In the genomic region with DNA sequence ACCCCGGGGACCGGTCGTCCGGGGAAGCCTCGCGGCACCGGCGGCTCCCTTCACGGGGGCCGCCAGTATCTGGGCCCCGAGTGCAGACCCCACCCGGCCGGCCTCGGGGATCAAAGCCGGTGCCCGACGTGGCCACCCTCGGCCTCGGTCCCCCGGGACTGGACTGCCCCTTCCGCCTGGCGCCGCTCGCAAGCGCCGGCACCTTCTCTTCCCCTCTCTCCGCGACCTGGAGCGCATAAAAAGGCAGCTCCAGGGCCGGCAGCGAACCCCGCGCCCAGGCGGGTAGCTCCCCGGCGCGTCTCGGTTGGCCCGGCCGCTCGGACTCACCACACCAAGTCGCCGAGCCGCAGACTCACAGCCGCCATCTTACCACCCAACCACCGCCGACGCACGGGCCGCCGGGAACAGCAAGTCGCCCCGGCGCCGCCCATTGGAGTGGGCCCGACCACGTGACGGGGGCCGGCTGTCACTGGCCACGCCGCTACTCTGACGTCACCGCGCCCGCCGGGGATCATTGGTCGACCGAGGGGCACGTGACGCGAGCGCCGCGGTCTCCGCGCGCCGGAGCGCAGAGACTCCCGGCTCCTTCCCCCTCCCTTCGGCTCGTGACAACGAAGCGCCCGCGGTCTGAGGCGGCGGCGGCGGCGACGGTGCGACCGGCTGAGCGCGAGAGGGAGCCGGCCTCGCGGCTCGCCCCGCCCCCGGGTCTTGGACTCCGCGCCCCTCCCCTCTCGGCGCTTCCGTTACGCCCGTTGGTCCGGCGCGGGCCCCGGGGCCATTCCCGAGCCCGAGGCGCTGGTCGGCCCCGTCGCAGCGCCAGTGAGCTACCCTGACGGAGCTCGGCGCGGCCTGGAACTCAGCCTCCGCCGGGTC, we compare ENCODE assay signal across 1 cellular context.
TF ChIP-seq lines count a peak whose summit lies in the region.

A gene (minus strand): TSS at position 388 of the 873 bp plus-strand sequence. CDS start 23 bp downstream, at position 365.
A gene with protein sequence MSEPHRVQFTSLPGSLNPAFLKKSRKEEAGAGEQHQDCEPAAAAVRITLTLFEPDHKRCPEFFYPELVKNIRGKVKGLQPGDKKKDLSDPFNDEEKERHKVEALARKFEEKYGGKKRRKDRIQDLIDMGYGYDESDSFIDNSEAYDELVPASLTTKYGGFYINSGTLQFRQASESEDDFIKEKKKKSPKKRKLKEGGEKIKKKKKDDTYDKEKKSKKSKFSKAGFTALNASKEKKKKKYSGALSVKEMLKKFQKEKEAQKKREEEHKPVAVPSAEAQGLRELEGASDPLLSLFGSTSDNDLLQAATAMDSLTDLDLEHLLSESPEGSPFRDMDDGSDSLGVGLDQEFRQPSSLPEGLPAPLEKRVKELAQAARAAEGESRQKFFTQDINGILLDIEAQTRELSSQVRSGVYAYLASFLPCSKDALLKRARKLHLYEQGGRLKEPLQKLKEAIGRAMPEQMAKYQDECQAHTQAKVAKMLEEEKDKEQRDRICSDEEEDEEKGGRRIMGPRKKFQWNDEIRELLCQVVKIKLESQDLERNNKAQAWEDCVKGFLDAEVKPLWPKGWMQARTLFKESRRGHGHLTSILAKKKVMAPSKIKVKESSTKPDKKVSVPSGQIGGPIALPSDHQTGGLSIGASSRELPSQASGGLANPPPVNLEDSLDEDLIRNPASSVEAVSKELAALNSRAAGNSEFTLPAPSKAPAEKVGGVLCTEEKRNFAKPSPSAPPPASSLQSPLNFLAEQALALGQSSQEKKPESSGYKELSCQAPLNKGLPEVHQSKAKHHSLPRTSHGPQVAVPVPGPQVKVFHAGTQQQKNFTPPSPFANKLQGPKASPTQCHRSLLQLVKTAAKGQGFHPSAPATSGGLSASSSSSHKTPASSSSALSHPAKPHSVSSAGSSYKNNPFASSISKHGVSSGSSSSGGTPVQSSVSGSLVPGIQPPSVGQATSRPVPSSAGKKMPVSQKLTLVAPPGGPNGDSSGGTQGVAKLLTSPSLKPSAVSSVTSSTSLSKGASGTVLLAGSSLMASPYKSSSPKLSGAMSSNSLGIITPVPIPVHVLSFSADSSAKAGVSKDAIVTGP (N-terminal part only) (plus strand): TSS at position 581 of the 873 bp plus-strand sequence. CDS start 5,437 bp downstream, outside the sequence.

TF ChIP-seq in HepG2, 621 proteins besides CTCF, POLR2A, EP300 and RAD21 (continued from another document and continues in another):
- TF ChIP-seq, protein P1, sequence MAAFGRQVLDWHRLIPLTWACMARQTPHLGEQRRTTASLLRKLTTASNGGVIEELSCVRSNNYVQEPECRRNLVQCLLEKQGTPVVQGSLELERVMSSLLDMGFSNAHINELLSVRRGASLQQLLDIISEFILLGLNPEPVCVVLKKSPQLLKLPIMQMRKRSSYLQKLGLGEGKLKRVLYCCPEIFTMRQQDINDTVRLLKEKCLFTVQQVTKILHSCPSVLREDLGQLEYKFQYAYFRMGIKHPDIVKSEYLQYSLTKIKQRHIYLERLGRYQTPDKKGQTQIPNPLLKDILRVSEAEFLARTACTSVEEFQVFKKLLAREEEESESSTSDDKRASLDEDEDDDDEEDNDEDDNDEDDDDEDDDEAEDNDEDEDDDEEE (CRISPR knock-in tag; IDR thresholded peaks at IDR 0.05): 0 out of 2 replicates have a peak, but pooled peaks have one; percentile 16
- TF ChIP-seq ZNF232 (CRISPR knock-in tag; IDR thresholded peaks at IDR 0.05; ENCODE audit: borderline replicate concordance) (0 out of 2 replicates have a peak, but pooled peaks have one; percentile 45), JUND (CRISPR knock-in tag; IDR thresholded peaks at IDR 0.05) (no peak), FOSL2 (CRISPR knock-in tag; IDR thresholded peaks at IDR 0.05) (peak; percentile 47; the same call in 1 of the 2 replicates), ZNF572 (CRISPR knock-in tag; IDR thresholded peaks at IDR 0.05) (no peak), THAP11 (CRISPR knock-in tag; IDR thresholded peaks at IDR 0.05) (peak; percentile 87), ZNF329 (CRISPR knock-in tag; IDR thresholded peaks at IDR 0.05; ENCODE audit: low read depth) (peak; percentile 42; the same call in 1 of the 2 replicates), SRY (CRISPR knock-in tag; IDR thresholded peaks at IDR 0.05) (no peak), ZSCAN9 (CRISPR knock-in tag; IDR thresholded peaks at IDR 0.05; ENCODE audit: borderline replicate concordance) (peak; percentile 29; the same call in 1 of the 2 replicates), SMC3 (IDR thresholded peaks at IDR 0.05; ENCODE audit: low read length) (no peak), FIP1L1 (IDR thresholded peaks at IDR 0.05; ENCODE audit: borderline replicate concordance, insufficient read depth, low read depth, low read length) (no peak), SOX5 (CRISPR knock-in tag; IDR thresholded peaks at IDR 0.05; ENCODE audit: borderline replicate concordance) (peak; percentile 24; the same call in 1 of the 2 replicates), ZNF350 (CRISPR knock-in tag; IDR thresholded peaks at IDR 0.05; ENCODE audit: borderline replicate concordance, low read depth) (peak; percentile 63; the same call in 1 of the 2 replicates), ZNF354B (CRISPR knock-in tag; IDR thresholded peaks at IDR 0.05) (0 out of 2 replicates have a peak, but pooled peaks have one; percentile 28), CCDC6 (CRISPR knock-in tag; IDR thresholded peaks at IDR 0.05) (peak; percentile 41), RORA (CRISPR knock-in tag; IDR thresholded peaks at IDR 0.05) (no peak), ZFP37 (CRISPR knock-in tag; IDR thresholded peaks at IDR 0.05; ENCODE audit: borderline replicate concordance) (no peak), ZNF468 (CRISPR knock-in tag; IDR thresholded peaks at IDR 0.05) (0 out of 2 replicates have a peak, but pooled peaks have one; percentile 30), ZNF614 (CRISPR knock-in tag; IDR thresholded peaks at IDR 0.05; ENCODE audit: borderline replicate concordance) (no peak), ZNF501 (CRISPR knock-in tag; IDR thresholded peaks at IDR 0.05) (peak; percentile 68)
- TF ChIP-seq, protein P2, sequence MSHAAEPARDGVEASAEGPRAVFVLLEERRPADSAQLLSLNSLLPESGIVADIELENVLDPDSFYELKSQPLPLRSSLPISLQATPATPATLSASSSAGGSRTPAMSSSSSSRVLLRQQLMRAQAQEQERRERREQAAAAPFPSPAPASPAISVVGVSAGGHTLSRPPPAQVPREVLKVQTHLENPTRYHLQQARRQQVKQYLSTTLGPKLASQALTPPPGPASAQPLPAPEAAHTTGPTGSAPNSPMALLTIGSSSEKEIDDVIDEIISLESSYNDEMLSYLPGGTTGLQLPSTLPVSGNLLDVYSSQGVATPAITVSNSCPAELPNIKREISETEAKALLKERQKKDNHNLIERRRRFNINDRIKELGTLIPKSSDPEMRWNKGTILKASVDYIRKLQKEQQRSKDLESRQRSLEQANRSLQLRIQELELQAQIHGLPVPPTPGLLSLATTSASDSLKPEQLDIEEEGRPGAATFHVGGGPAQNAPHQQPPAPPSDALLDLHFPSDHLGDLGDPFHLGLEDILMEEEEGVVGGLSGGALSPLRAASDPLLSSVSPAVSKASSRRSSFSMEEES (CRISPR knock-in tag; IDR thresholded peaks at IDR 0.05): peak; percentile 82; the same call in 1 of the 2 replicates
- TF ChIP-seq, protein P3, sequence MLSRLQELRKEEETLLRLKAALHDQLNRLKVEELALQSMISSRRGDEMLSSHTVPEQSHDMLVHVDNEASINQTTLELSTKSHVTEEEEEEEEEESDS (CRISPR knock-in tag; IDR thresholded peaks at IDR 0.05; ENCODE audit: borderline replicate concordance): no peak
- TF ChIP-seq, protein P4, sequence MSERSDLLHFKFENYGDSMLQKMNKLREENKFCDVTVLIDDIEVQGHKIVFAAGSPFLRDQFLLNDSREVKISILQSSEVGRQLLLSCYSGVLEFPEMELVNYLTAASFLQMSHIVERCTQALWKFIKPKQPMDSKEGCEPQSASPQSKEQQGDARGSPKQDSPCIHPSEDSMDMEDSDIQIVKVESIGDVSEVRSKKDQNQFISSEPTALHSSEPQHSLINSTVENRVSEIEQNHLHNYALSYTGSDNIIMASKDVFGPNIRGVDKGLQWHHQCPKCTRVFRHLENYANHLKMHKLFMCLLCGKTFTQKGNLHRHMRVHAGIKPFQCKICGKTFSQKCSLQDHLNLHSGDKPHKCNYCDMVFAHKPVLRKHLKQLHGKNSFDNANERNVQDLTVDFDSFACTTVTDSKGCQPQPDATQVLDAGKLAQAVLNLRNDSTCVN (CRISPR knock-in tag; IDR thresholded peaks at IDR 0.05; ENCODE audit: borderline replicate concordance): no peak
- TF ChIP-seq, protein P5, sequence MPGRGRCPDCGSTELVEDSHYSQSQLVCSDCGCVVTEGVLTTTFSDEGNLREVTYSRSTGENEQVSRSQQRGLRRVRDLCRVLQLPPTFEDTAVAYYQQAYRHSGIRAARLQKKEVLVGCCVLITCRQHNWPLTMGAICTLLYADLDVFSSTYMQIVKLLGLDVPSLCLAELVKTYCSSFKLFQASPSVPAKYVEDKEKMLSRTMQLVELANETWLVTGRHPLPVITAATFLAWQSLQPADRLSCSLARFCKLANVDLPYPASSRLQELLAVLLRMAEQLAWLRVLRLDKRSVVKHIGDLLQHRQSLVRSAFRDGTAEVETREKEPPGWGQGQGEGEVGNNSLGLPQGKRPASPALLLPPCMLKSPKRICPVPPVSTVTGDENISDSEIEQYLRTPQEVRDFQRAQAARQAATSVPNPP (CRISPR knock-in tag; IDR thresholded peaks at IDR 0.05): 0 out of 2 replicates have a peak, but pooled peaks have one; percentile 17
- TF ChIP-seq, protein P6, sequence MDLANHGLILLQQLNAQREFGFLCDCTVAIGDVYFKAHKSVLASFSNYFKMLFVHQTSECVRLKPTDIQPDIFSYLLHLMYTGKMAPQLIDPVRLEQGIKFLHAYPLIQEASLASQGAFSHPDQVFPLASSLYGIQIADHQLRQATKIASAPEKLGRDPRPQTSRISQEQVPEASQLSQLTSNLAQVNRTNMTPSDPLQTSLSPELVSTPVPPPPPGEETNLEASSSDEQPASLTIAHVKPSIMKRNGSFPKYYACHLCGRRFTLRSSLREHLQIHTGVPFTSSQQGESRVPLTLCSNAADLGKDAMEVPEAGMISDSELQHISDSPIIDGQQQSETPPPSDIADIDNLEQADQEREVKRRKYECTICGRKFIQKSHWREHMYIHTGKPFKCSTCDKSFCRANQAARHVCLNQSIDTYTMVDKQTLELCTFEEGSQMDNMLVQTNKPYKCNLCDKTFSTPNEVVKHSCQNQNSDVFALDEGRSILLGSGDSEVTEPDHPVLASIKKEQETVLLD (CRISPR knock-in tag; IDR thresholded peaks at IDR 0.05; ENCODE audit: low read depth): peak; percentile 98
- TF ChIP-seq, protein P7, sequence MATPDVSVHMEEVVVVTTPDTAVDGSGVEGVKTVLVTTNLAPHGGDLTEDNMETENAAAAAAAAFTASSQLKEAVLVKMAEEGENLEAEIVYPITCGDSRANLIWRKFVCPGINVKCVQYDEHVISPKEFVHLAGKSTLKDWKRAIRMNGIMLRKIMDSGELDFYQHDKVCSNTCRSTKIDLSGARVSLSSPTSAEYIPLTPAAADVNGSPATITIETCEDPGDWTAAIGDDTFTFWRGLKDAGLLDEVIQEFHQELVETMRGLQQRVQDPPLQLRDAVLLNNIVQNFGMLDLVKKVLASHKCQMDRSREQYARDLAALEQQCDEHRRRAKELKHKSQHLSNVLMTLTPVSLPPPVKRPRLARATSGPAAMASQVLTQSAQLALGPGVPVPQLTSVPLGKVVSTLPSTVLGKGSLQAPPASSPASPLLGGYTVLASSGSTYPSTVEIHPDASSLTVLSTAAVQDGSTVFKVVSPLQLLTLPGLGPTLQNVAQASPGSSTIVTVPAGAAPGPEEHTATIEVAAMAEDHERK (CRISPR knock-in tag; IDR thresholded peaks at IDR 0.05; ENCODE audit: low read depth): peak; percentile 47; the same call in 1 of the 2 replicates
- TF ChIP-seq, protein P8, sequence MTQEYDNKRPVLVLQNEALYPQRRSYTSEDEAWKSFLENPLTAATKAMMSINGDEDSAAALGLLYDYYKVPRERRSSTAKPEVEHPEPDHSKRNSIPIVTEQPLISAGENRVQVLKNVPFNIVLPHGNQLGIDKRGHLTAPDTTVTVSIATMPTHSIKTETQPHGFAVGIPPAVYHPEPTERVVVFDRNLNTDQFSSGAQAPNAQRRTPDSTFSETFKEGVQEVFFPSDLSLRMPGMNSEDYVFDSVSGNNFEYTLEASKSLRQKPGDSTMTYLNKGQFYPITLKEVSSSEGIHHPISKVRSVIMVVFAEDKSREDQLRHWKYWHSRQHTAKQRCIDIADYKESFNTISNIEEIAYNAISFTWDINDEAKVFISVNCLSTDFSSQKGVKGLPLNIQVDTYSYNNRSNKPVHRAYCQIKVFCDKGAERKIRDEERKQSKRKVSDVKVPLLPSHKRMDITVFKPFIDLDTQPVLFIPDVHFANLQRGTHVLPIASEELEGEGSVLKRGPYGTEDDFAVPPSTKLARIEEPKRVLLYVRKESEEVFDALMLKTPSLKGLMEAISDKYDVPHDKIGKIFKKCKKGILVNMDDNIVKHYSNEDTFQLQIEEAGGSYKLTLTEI (CRISPR knock-in tag; conservative IDR thresholded peaks at IDR 0.05): no peak
